7 cellular contexts compared by ENCODE assay signal in the genomic region with DNA sequence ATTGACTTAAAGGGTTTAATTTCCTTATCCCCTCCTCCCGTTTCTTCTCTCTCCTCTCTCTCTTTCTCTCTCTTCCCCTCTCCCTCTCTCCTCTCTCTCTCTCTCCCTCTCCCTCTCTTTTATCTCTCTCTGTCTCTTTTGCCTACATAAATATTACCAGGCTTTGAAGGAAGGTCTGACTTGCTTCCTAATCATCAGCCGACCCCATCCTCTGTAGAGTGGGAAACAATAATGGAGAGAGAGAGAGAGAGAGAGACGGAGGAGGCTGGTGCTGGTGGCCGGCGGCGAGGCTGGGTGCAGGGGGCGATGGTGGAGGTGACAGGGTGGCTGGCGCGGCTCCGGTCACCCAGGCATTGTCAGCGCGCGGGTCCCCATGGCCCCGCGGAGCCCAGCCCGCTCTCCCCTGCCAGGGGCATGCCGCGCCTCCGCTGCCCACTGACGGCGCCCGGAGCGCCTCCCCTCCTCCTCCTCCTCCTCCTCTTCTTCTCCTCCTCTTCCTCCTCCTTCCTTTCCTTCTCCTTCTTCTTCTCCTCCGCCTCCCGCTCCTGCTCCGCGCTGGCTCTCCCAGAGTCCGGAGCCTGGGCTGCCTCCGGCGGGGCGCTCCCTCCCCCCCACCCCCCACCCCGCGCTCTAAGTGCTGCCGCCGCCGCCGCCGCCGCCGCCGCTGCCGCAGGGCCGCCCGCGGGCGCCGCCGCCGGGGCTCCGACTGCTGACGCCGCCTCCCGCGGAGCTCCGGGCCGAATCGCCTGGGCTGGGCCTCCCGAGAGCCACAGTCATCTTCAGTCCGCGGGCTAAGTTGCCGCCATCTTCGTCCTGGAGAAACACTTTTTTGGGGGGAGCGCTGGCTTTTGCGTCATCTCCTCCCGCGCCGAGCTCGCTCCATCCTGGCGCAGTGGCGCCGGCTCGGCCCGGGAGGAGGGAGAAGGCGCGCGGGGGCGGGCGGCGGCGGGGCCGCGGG.
A peak's percentile ranks its signal among the peaks of the same experiment; 100 is the strongest.
DNase-seq lines count a peak whose midpoint lies in the region; ATAC-seq and TF ChIP-seq lines count a peak whose summit lies in the region.

No MANE protein-coding gene starts in this region.

- H3K4me1 Mint-ChIP-seq in endothelial cell (ENCODE audit: unreplicated experiment), result peaks cover 5% of the 10 kb centered on the region

- H3K23ac ChIP-seq in neuronal stem cell (ENCODE audit: low read depth, low read length, poor library complexity), result peak overlapping the region; percentile 95

- H3K4me3 ChIP-seq in HFF-Myc (replicated peaks; ENCODE audit: low read depth, low read length), result peak overlapping the region; percentile 15; the same call in 1 of the 2 replicates
- H3K4me3 ChIP-seq in PC-3 (ENCODE audit: low read length), result peak overlapping the region; percentile 97
- peak overlapping the region; percentile 57 to 85 for H3K4me3 ChIP-seq in neuronal stem cell (ENCODE audit: low read length in 2 of 2)

- CTCF ChIA-PET in PC-3 (lab: Charles Lee), result interaction anchor here (0.6 kb wide), 1 partner anchor 291 kb away, joined by 6 read pairs; no protein-coding TSS in a partner anchor

- no peak overlapping the region for H4K91ac ChIP-seq in neuronal stem cell (ENCODE audit: low read depth, low read length, poor library complexity)

- peaks cover 23% of the 10 kb centered on the region for H3K79me2 ChIP-seq in PC-3 (ENCODE audit: low read length)

- no peak overlapping the region for H3K27ac Mint-ChIP-seq in endothelial cell (ENCODE audit: unreplicated experiment)

- H3K4me2 ChIP-seq in PC-3 (ENCODE audit: low read length), result peak overlapping the region; percentile 99
- H3K4me2 ChIP-seq in neuronal stem cell (ENCODE audit: insufficient read depth, low read length, poor library complexity, severe bottlenecking), result peak overlapping the region; percentile 86

- H3F3A ChIP-seq in PC-3 (ENCODE audit: low read length, unreplicated experiment), result no peaks in the 10 kb centered on the region

- peaks cover 17% of the 10 kb centered on the region; the same call in 1 of the 2 replicates for H3K4me1 ChIP-seq in PC-3 (ENCODE audit: insufficient read depth, low read length)
- peaks cover 2 to 3% of the 10 kb centered on the region in 2 donors for H3K4me1 ChIP-seq in neuronal stem cell (ENCODE audit: control insufficient read depth in 2 of 2, insufficient read depth in 1 of 2, low read depth in 1 of 2, low read length in 2 of 2)

- H4K8ac ChIP-seq in neuronal stem cell (ENCODE audit: low read depth, low read length), result no peak overlapping the region

- H3K36me3 ChIP-seq in PC-3 (ENCODE audit: low read depth, low read length) (no peaks in the 10 kb centered on the region), neuronal stem cell (replicated peaks in 1 of 2; ENCODE audit: control insufficient read depth in 2 of 2, insufficient read depth in 2 of 2, low read length in 2 of 2) (no peaks in the 10 kb centered on the region)

- DNase-seq in HFF-Myc (ENCODE audit: extremely low read depth, low read depth) (no peak), PC-3 (peak; percentile 46), endothelial cell (ENCODE audit: low spot score) (peak; percentile 43), neuronal stem cell (ENCODE audit: low spot score) (peak; percentile 33)
- no peak for DNase-seq in stimulated activated naive CD4-positive, alpha-beta T cell treated with Interleukin-2 at 50 U/mL for 16 hours (lab: John Stamatoyannopoulos, UW)
- DNase-seq in activated effector memory CD4-positive, alpha-beta T cell treated with Interleukin-2 at 50 U/mL for 16 hours, result no peak

- BruUV-seq in PC-3 (replicated peaks; lab: Mats Ljungman, UMichigan), result no TSS peak

- H4K20me1 ChIP-seq in PC-3 (ENCODE audit: low read length), result peaks cover 3% of the 10 kb centered on the region; the same call in 1 of the 2 replicates

- H2BK5ac ChIP-seq in neuronal stem cell (ENCODE audit: low read length), result peak overlapping the region; percentile 53

- H2BK120ac ChIP-seq in neuronal stem cell (ENCODE audit: low read depth, low read length), result no peak overlapping the region

- POLR2A ChIA-PET in PC-3 (lab: Charles Lee; ENCODE audit: unreplicated experiment), result no interaction called here

- no peaks in the 10 kb centered on the region for H3K36me3 Mint-ChIP-seq in endothelial cell (ENCODE audit: low read depth, unreplicated experiment)

- peak overlapping the region; percentile 38 for H3K14ac ChIP-seq in neuronal stem cell (ENCODE audit: low read length)

- intact Hi-C loops in PC-3 (cut with micrococcal nuclease), result loop anchor here (1.0 to 10.0 kb wide), 5 partner anchors 48 to 348 kb away; a partner anchor contains a TSS

- peaks cover 17% of the 10 kb centered on the region for H3K27me3 Mint-ChIP-seq in endothelial cell (ENCODE audit: unreplicated experiment)

- H3K27me3 ChIP-seq in PC-3 (ENCODE audit: low read length) (no peaks in the 10 kb centered on the region), neuronal stem cell (ENCODE audit: control insufficient read depth in 3 of 3, insufficient read depth in 3 of 3, low read depth in 1 of 3, low read length in 3 of 3) (peaks cover 0 to 53% (median 13%) of the 10 kb centered on the region in 3 experiments)

- H2AK5ac ChIP-seq in neuronal stem cell (ENCODE audit: low read depth, low read length), result no peak overlapping the region

- ATAC-seq in PC-3 (peak; percentile 10), HG03135 (IDR thresholded peaks at IDR 0.05; ENCODE audit: unreplicated experiment) (no peak)

- H2BK12ac ChIP-seq in neuronal stem cell (ENCODE audit: low read length), result no peak overlapping the region

- no peaks in the 10 kb centered on the region for H3K9me3 Mint-ChIP-seq in endothelial cell (ENCODE audit: unreplicated experiment)

- H3K27ac ChIP-seq in PC-3 (ENCODE audit: low read length) (no peak overlapping the region), neuronal stem cell (replicated peaks; ENCODE audit: low read length) (no peak overlapping the region)

- peak overlapping the region; percentile 54 for H2BK15ac ChIP-seq in neuronal stem cell (ENCODE audit: low read length)

- H2AFZ ChIP-seq in PC-3 (ENCODE audit: low read length) (peak overlapping the region; percentile 93), neuronal stem cell (ENCODE audit: low read length) (peak overlapping the region; percentile 92)

- peak overlapping the region; percentile 93 for H3K4me3 Mint-ChIP-seq in endothelial cell (ENCODE audit: unreplicated experiment)

- no peak overlapping the region for H3K4ac ChIP-seq in neuronal stem cell (ENCODE audit: low read length)

- no peaks in the 10 kb centered on the region for H3K9me3 ChIP-seq in PC-3 (ENCODE audit: low read length)
- no peaks in the 10 kb centered on the region for H3K9me3 ChIP-seq in neuronal stem cell (replicated peaks in 1 of 2; ENCODE audit: control insufficient read depth in 2 of 2, insufficient read depth in 1 of 2, low read depth in 1 of 2, low read length in 2 of 2)

- H3K9me2 ChIP-seq in PC-3 (replicated peaks; ENCODE audit: low read length), result no peaks in the 10 kb centered on the region

- no peaks in the 10 kb centered on the region for H3K79me1 ChIP-seq in neuronal stem cell (ENCODE audit: low read depth, low read length)

- H3K9ac ChIP-seq in PC-3 (ENCODE audit: low read length) (peak overlapping the region; percentile 63; the same call in 1 of the 2 replicates), neuronal stem cell (ENCODE audit: low read depth, low read length, poor library complexity) (peak overlapping the region; percentile 86)

- WGBS in neuronal stem cell (ENCODE audit: extremely low coverage in 2 of 2, insufficient read length in 2 of 2, insufficient replicate concordance in 1 of 2), 2 donors, result no CpG with 5 or more reads among the region's 82 CpGs

- peak overlapping the region; percentile 85 for H3K18ac ChIP-seq in neuronal stem cell (ENCODE audit: low read length)

- TF ChIP-seq CTCF in HFF-Myc (IDR thresholded peaks at IDR 0.05; ENCODE audit: low read depth, low read length, missing control alignments) (no peak), PC-3 (conservative IDR thresholded peaks at IDR 0.05; ENCODE audit: low read depth, low read length) (no peak), endothelial cell (IDR thresholded peaks at IDR 0.05; ENCODE audit: unreplicated experiment) (no peak)

Comparison
In these comparisons a context has a peak if more than half of its experiments do, and no peak if none do; other contexts are left out.
1. DNase-seq: peak in PC-3 (single experiment), endothelial cell (single experiment) and neuronal stem cell (single experiment); none in HFF-Myc (single experiment), stimulated activated naive CD4-positive, alpha-beta T cell treated with Interleukin-2 at 50 U/mL for 16 hours (single experiment) and activated effector memory CD4-positive, alpha-beta T cell treated with Interleukin-2 at 50 U/mL for 16 hours (single experiment).
2. H3K4me3 ChIP-seq: peak in every context shown above with its lines; median percentile 97 in PC-3; 71 in neuronal stem cell; 15 in HFF-Myc.